10 cellular contexts compared by ENCODE assay signal in the genomic region with DNA sequence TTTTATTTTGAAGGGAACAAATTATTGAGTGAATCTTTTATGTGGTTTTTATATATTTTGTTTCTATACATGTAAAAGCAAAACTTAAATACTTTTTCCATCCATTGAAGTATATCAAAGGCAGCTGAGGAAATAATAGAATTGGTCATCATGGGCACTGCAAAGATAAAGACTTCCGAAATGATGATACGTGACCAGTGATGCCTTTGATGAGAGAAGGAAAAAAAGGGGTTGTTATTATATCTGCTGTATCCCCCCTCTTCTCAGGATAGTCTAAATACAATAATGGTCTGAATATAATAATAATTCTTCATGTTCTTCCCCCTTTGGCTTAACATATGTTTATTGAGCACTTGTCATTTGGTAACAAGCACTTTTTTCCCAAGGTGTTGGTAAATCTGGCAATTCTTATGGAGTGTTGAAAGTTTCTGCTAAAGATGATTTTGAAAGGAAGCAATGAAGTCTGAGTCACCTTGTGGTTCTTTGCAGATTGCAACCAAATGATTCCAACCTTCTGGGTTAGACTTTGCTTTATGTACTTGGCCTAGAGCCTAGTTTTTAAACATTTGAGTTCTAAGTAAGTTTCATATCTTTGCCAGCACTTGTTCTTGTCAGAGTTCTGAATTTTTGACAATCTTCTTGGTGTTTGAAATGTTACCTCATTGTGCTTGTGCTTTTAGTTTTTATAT.
DNase-seq lines count a peak whose midpoint lies in the region; ATAC-seq lines count a peak whose summit lies in the region.
"Had no signal": no experiment of that assay in that cellular context is flagged by ENCODE, and none has a peak within 500 bp of the region (broad histone marks: within the 10 kb centered on the region; RNA-seq: fewer than 3 reads in every experiment).

No MANE protein-coding gene starts in this region.

- peak; percentile 19 to 44 for DNase-seq in AML-193 (lab: John Stamatoyannopoulos, UW)
- DNase-seq in HT-29 (ENCODE audit: low spot score), result peak; percentile 14
- DNase-seq in astrocyte of the hippocampus (ENCODE audit: low read depth, low spot score), result peak; percentile 77
- no peak for DNase-seq in left colon
- no peak for DNase-seq in Right ventricle myocardium inferior (ENCODE audit: missing footprints)
- DNase-seq in activated CD4-positive, alpha-beta T cell treated with anti-CD3 and anti-CD28 coated beads for 4 hours, result no peak
- no peak for DNase-seq in HuH-7 (ENCODE audit: low spot score)
- DNase-seq in NCI-H510A (lab: John Stamatoyannopoulos, UW), result no peak
- DNase-seq: activated gamma-delta T cell, NCI-H2171 treated with DMSO at 0.1 percent for 48 hours had no signal

- ATAC-seq in left colon (peak; percentile 88), Right ventricle myocardium inferior (no peak)

- intact Hi-C loops in left colon (cut with DNase I, micrococcal nuclease), result no loop called here
- intact Hi-C loops in Right ventricle myocardium inferior (cut with DNase I), result no loop called here

Comparison
In these comparisons a context has a peak if more than half of its experiments do, and no peak if none do; other contexts are left out.
1. DNase-seq: peak in AML-193 (2 of 2), HT-29 (single experiment) and astrocyte of the hippocampus (single experiment); none in left colon (0 of 2), Right ventricle myocardium inferior (single experiment), activated CD4-positive, alpha-beta T cell treated with anti-CD3 and anti-CD28 coated beads for 4 hours (0 of 2), HuH-7 (single experiment) and NCI-H510A (single experiment).